Comparison of ENCODE assay signal across 11 cellular contexts in the genomic region with DNA sequence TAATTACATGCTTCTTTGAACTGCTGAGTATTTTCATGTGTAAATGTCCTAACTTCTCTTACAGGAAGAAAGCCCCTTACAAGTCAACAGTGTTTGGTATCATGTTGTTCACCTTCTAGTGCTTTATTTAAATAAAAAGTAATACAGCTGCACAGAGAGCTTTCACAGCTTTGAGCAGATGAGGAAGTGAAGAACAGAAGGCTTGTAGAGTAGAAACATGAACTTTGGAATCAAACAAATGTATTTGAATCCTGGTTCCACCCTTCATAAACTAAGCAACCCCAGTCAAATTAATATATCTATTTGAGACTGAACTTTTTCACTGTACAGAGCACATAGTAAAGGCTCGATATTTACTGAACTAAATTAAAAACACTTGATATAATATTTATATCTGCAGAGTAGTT.
DNase-seq lines count a peak whose midpoint lies in the region; ATAC-seq and TF ChIP-seq lines count a peak whose summit lies in the region.
"Had no signal": no experiment of that assay in that cellular context is flagged by ENCODE, and none has a peak within 500 bp of the region (broad histone marks: within the 10 kb centered on the region; RNA-seq: fewer than 3 reads in every experiment).

No MANE protein-coding gene starts in this region.

- H3K9me2 ChIP-seq in GM23248 (ENCODE audit: insufficient read depth), result no peaks in the 10 kb centered on the region

- in situ Hi-C loops in GM23248 (cut with MboI), result no loop called here

- no peak overlapping the region for H3K4me2 ChIP-seq in GM23248 (ENCODE audit: unreplicated experiment)

- 0 out of 2 replicates have a peak, but pooled peaks cover 3% of the 10 kb centered on the region for H3F3A ChIP-seq in GM23248 (ENCODE audit: insufficient read depth)

- WGBS in right lobe of liver (ENCODE audit: insufficient coverage, low coverage, low lambda C conversion rate, missing lambda C conversion rate), result 34% methylated on average over 1 of the region's 1 CpG
- WGBS in GM23248 (ENCODE audit: low coverage in 1 of 2, low lambda C conversion rate in 2 of 2, missing lambda C conversion rate in 2 of 2), 2 experiments, result 25 to 29% methylated on average over 1 of the region's 1 CpG

- CTCF ChIA-PET in MCF 10A (lab: Yijun Ruan, JAX), result no interaction called here
- CTCF ChIA-PET in activated naive CD4-positive, alpha-beta T cell treated with anti-CD3 and anti-CD28 coated beads, Interleukin-2, amount 10 ng/mL, durations not matched to agents 7 days and 5 days (lab: Charles Lee), result no interaction called here

- H3K4me1 ChIP-seq in right lobe of liver (peaks cover 0 to 35% (median 9%) of the 10 kb centered on the region in 4 donors), GM23248 (ENCODE audit: insufficient read depth) (peaks cover 25% of the 10 kb centered on the region)

- ATAC-seq in GM18519 (IDR thresholded peaks at IDR 0.05; ENCODE audit: low FRiP score, unreplicated experiment), result peak; percentile 65
- peak; percentile 67 for ATAC-seq in GM21717 (IDR thresholded peaks at IDR 0.05; ENCODE audit: unreplicated experiment)
- peak; percentile 46 for ATAC-seq in HG03457 (IDR thresholded peaks at IDR 0.05; ENCODE audit: unreplicated experiment)
- ATAC-seq in right lobe of liver, result peak; percentile 60 to 83 (median 72)
- ATAC-seq in esophagus mucosa, result no peak

- H3K79me2 ChIP-seq in GM23248 (ENCODE audit: insufficient read depth), result peaks cover 95% of the 10 kb centered on the region

- H3K4me3 ChIP-seq in right lobe of liver (no peak overlapping the region), GM23248 (no peak overlapping the region)

- H3K27me3 ChIP-seq in right lobe of liver, result no peaks in the 10 kb centered on the region
- no peaks in the 10 kb centered on the region for H3K27me3 ChIP-seq in GM23248 (replicated peaks; ENCODE audit: insufficient read depth)

- intact Hi-C loops in right lobe of liver (cut with DNase I), result no loop called here
- intact Hi-C loops in MCF 10A (cut with micrococcal nuclease), result no loop called here

- H3K4me1 Mint-ChIP-seq in MCF 10A (ENCODE audit: insufficient read depth, unreplicated experiment), result peaks cover 21% of the 10 kb centered on the region
- H3K4me1 Mint-ChIP-seq in activated naive CD4-positive, alpha-beta T cell treated with anti-CD3 and anti-CD28 coated beads, Interleukin-2, amount 10 ng/mL, durations not matched to agents 7 days and 5 days, result peaks cover 52% of the 10 kb centered on the region

- no peak overlapping the region for H3K9ac ChIP-seq in GM23248

- TF ChIP-seq CTCF in right lobe of liver (IDR thresholded peaks at IDR 0.05) (no peak), MCF 10A (IDR thresholded peaks at IDR 0.05; ENCODE audit: unreplicated experiment) (no peak)

- H3K36me3 Mint-ChIP-seq in MCF 10A (ENCODE audit: insufficient read depth, unreplicated experiment), result no peaks in the 10 kb centered on the region
- peaks cover 16% of the 10 kb centered on the region for H3K36me3 Mint-ChIP-seq in activated naive CD4-positive, alpha-beta T cell treated with anti-CD3 and anti-CD28 coated beads, Interleukin-2, amount 10 ng/mL, durations not matched to agents 7 days and 5 days

- no peaks in the 10 kb centered on the region for H3K36me3 ChIP-seq in right lobe of liver
- H3K36me3 ChIP-seq in GM23248 (ENCODE audit: low read depth), result no peaks in the 10 kb centered on the region

- H3K9me3 Mint-ChIP-seq in MCF 10A (ENCODE audit: unreplicated experiment), result no peaks in the 10 kb centered on the region
- peaks cover 4% of the 10 kb centered on the region for H3K9me3 Mint-ChIP-seq in activated naive CD4-positive, alpha-beta T cell treated with anti-CD3 and anti-CD28 coated beads, Interleukin-2, amount 10 ng/mL, durations not matched to agents 7 days and 5 days

- POLR2A ChIA-PET in MCF 10A (lab: Yijun Ruan, JAX), result no interaction called here

- peak overlapping the region in 2 of 3 donors; percentile 14 to 57 for H3K27ac ChIP-seq in right lobe of liver
- no peak overlapping the region for H3K27ac ChIP-seq in GM23248

- peaks cover 4% of the 10 kb centered on the region; the same call in 1 of the 2 replicates for H4K20me1 ChIP-seq in GM23248 (ENCODE audit: insufficient read depth)

- H3K4me3 Mint-ChIP-seq in MCF 10A (ENCODE audit: unreplicated experiment), result no peak overlapping the region
- H3K4me3 Mint-ChIP-seq in activated naive CD4-positive, alpha-beta T cell treated with anti-CD3 and anti-CD28 coated beads, Interleukin-2, amount 10 ng/mL, durations not matched to agents 7 days and 5 days, result no peak overlapping the region

- DNase-seq in right lobe of liver, result no peak
- no peak for DNase-seq in GM23248
- no peak for DNase-seq in MCF 10A (ENCODE audit: unreplicated experiment)
- DNase-seq in activated naive CD4-positive, alpha-beta T cell treated with anti-CD3 and anti-CD28 coated beads, Interleukin-2, amount 10 ng/mL, durations not matched to agents 7 days and 5 days, result no peak
- DNase-seq: activated naive CD4-positive, alpha-beta T cell treated with Interleukin-2 at 50 U/mL for 16 hours; GF-D8; nucleus accumbens had no signal

- no peak overlapping the region for H3K27ac Mint-ChIP-seq in MCF 10A (ENCODE audit: low read depth, unreplicated experiment)
- H3K27ac Mint-ChIP-seq in activated naive CD4-positive, alpha-beta T cell treated with anti-CD3 and anti-CD28 coated beads, Interleukin-2, amount 10 ng/mL, durations not matched to agents 7 days and 5 days, result no peak overlapping the region

- no peaks in the 10 kb centered on the region for H3K27me3 Mint-ChIP-seq in MCF 10A (ENCODE audit: insufficient read depth, unreplicated experiment)
- no peaks in the 10 kb centered on the region for H3K27me3 Mint-ChIP-seq in activated naive CD4-positive, alpha-beta T cell treated with anti-CD3 and anti-CD28 coated beads, Interleukin-2, amount 10 ng/mL, durations not matched to agents 7 days and 5 days

- H3K9me3 ChIP-seq in right lobe of liver (no peaks in the 10 kb centered on the region), GM23248 (ENCODE audit: low read depth) (no peaks in the 10 kb centered on the region)

- H2AFZ ChIP-seq in GM23248, result no peak overlapping the region

- no TSS peak for BruUV-seq in MCF 10A (replicated peaks; lab: Mats Ljungman, UMichigan)

- TF ChIP-seq POLR2A in right lobe of liver (IDR thresholded peaks at IDR 0.05), result no peak
